In genomic region chr18:43160509-43160908, GRCh38 we compare ENCODE assay signal across 32 cellular contexts. TPM values are rescaled to one million over a fixed set of nuclear protein-coding genes. Genes with fewer than 3 reads are reported as not detected.
DNase-seq lines count a peak whose midpoint lies in the region; ATAC-seq and TF ChIP-seq lines count a peak whose summit lies in the region.
"Had no signal": no experiment of that assay in that cellular context is flagged by ENCODE, and none has a peak within 500 bp of the region (broad histone marks: within the 10 kb centered on the region; RNA-seq: fewer than 3 reads in every experiment).

No MANE protein-coding gene starts in this region.

- DNase-seq in NCI-H2107 treated with DMSO at 0.1 percent for 48 hours (lab: John Stamatoyannopoulos, UW; ENCODE audit: unreplicated experiment) (peak; percentile 16), NCI-H2107 (lab: John Stamatoyannopoulos, UW) (no peak), hepatic stellate cell (ENCODE audit: low spot score) (peak; percentile 1), spleen (no peak), sciatic nerve (ENCODE audit: low spot score) (no peak), cerebellar nuclear complex (lab: John Stamatoyannopoulos, UW) (no peak)
- DNase-seq in activated CD4-positive, alpha-beta T cell treated with anti-CD3 and anti-CD28 coated beads for 48 hours = no peak
- DNase-seq: 8988T; activated CD4-positive, alpha-beta T cell treated with anti-CD3 and anti-CD28 coated beads for 4 hours; activated naive CD4-positive, alpha-beta T cell treated with Interleukin-2 at 50 U/mL for 16 hours; activated T-cell treated with anti-CD3 and anti-CD28 coated beads, Interleukin-2, amount 50 U/mL, for 4 hours; amniotic stem cell; CD8-positive, alpha-beta memory T cell; DMS53; foreskin keratinocyte; immature natural killer cell; left ventricle myocardium superior; MV-4-11; natural killer cell; NCI-H1694; NCI-H526 treated with DMSO at 0.1 percent for 48 hours; ovary; retina; stimulated activated CD8-positive, alpha-beta memory T cell treated with anti-CD3 and anti-CD28 coated beads, Interleukin-4, amount 100 ng/mL, for 48 hours; stomach; transverse colon had no signal

- H3K36me3 Mint-ChIP-seq in brain = no peaks in the 10 kb centered on the region
- H3K36me3 Mint-ChIP-seq: CD8-positive, alpha-beta memory T cell; immature natural killer cell; natural killer cell had no signal

- no peaks in the 10 kb centered on the region for H3K27me3 ChIP-seq in spleen (replicated peaks in 1 of 7)
- H3K27me3 ChIP-seq: foreskin keratinocyte, ovary, stomach, transverse colon had no signal

- H3K27ac Mint-ChIP-seq in brain = peak overlapping the region in 3 of 5 experiments; percentile 16 to 67 (median 47)
- H3K27ac Mint-ChIP-seq: CD8-positive, alpha-beta memory T cell; immature natural killer cell; natural killer cell had no signal

- TF ChIP-seq CTCF in brain (conservative IDR thresholded peaks at IDR 0.05) (no peak), spleen (IDR thresholded peaks at IDR 0.05 in 8 of 11, conservative IDR thresholded peaks at IDR 0.05 in 3 of 11) (no peak)

- no peak for TF ChIP-seq POLR2A in spleen (IDR thresholded peaks at IDR 0.05)

- H3K4me3 Mint-ChIP-seq in brain = peak overlapping the region in 1 of 5 experiments; percentile 13
- H3K4me3 Mint-ChIP-seq: activated T-cell treated with anti-CD3 and anti-CD28 coated beads, Interleukin-2, amount 50 U/mL, for 4 hours; CD8-positive, alpha-beta memory T cell; immature natural killer cell; natural killer cell had no signal

- H3K9me3 ChIP-seq in spleen = peaks cover 0 to 23% (median 17%) of the 10 kb centered on the region in 8 donors
- H3K9me3 ChIP-seq: ovary had no signal

- H3K4me3 ChIP-seq in spleen = no peak overlapping the region
- H3K4me3 ChIP-seq: ovary, stomach, transverse colon had no signal

- peaks cover 2 to 19% (median 7%) of the 10 kb centered on the region in 5 experiments for H3K9me3 Mint-ChIP-seq in brain

- H3K36me3 ChIP-seq in spleen = no peaks in the 10 kb centered on the region
- H3K36me3 ChIP-seq: ovary, stomach, transverse colon had no signal

- no peak overlapping the region for H3K27ac ChIP-seq in spleen
- H3K27ac ChIP-seq: foreskin keratinocyte, KMS-11, ovary, stomach, transverse colon had no signal

- intact Hi-C loops in spleen (cut with DNase I; ENCODE audit: low total_unique reads) = no loop called here
- intact Hi-C loops in sciatic nerve (cut with DNase I) = no loop called here

- no peaks in the 10 kb centered on the region for H3K4me1 ChIP-seq in spleen
- H3K4me1 ChIP-seq: foreskin keratinocyte, stomach, transverse colon had no signal

- no peaks in the 10 kb centered on the region for H3K27me3 Mint-ChIP-seq in brain
- H3K27me3 Mint-ChIP-seq: CD8-positive, alpha-beta memory T cell had no signal

- whole genome bisulfite sequencing in spleen, 5 donors = 30 to 56% (median 36%) methylated on average over 1 of the region's 1 CpG

- no peak for ATAC-seq in sciatic nerve
- ATAC-seq: activated T-cell treated with anti-CD3 and anti-CD28 coated beads, Interleukin-2, amount 50 U/mL, for 4 hours; foreskin keratinocyte; left ventricle myocardium superior; natural killer cell had no signal

- peaks cover 25% of the 10 kb centered on the region for H3K4me1 Mint-ChIP-seq in brain
- H3K4me1 Mint-ChIP-seq: CD8-positive, alpha-beta memory T cell; immature natural killer cell; natural killer cell had no signal

RNA-seq across cellular contexts. Expression of gene RIT2, which starts 45.0 kb away (rescaled TPM):
- 8.6 TPM for polyA plus RNA-seq in brain (ENCODE audit: insufficient read depth, low read depth, low replicate concordance)
- total RNA-seq in spleen = not detected
- polyA plus RNA-seq in spleen = not detected
- total RNA-seq in sciatic nerve = not detected
- total RNA-seq: activated T-cell treated with anti-CD3 and anti-CD28 coated beads, Interleukin-2, amount 50 U/mL, for 4 hours; CD8-positive, alpha-beta memory T cell; endothelial cell of umbilical vein; foreskin keratinocyte; left ventricle myocardium superior; natural killer cell; ovary; RPMI7951; SK-MEL-5; stomach; T-helper 2 cell treated with Interferon-gamma antibody and Interleukin-4, amounts not matched to agents 100 ng/mL and 5 ng/mL, for 36 hours; transverse colon had no signal
- polyA plus RNA-seq: CD8-positive, alpha-beta memory T cell; endothelial cell of umbilical vein; foreskin keratinocyte; immature natural killer cell; ovary; stomach had no signal

Comparison
In these comparisons a context has a peak if more than half of its experiments do, and no peak if none do; other contexts are left out.
1. DNase-seq: peak in NCI-H2107 treated with DMSO at 0.1 percent for 48 hours (single experiment) and hepatic stellate cell (single experiment); none in NCI-H2107 (single experiment), activated CD4-positive, alpha-beta T cell treated with anti-CD3 and anti-CD28 coated beads for 48 hours (single experiment), spleen (single experiment), sciatic nerve (single experiment) and cerebellar nuclear complex (0 of 2).